Comparison of ENCODE assay signal across 5 cellular contexts in the genomic region with DNA sequence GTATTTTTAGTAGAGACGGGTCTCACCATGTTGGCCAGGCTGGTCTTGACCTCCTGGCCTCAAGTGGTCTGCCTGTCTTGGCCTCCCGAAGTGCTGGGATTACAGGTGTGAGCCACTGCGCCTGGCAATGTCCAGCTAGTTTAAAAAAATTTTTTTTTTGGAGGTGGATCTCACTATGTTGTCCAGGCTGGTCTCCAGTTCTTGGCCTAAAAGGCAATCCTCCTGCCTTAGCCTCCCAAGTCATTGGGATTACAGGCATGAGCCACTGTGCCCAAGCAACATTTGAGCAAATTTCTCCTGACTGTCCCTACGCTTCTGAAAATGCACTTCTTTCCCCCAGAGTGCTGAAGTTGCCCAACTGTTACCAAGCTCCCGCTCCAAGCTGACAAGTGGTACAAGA.
TF ChIP-seq lines count a peak whose summit lies in the region.

No MANE protein-coding gene starts in this region.

TF ChIP-seq in SK-N-SH, 30 proteins besides CTCF, POLR2A, EP300 and RAD21:
- TF ChIP-seq CHD2 (IDR thresholded peaks at IDR 0.05; ENCODE audit: low read length, partially characterized antibody): no peak
- TF ChIP-seq SMC3 (IDR thresholded peaks at IDR 0.05; ENCODE audit: low read depth, low read length): no peak
- no peak for TF ChIP-seq ELF1 (IDR thresholded peaks at IDR 0.05)
- TF ChIP-seq GATA2 (CRISPR knock-in tag; IDR thresholded peaks at IDR 0.05): no peak
- no peak for TF ChIP-seq TEAD4 (IDR thresholded peaks at IDR 0.05; ENCODE audit: borderline replicate concordance, insufficient read depth)
- no peak for TF ChIP-seq MXI1 (IDR thresholded peaks at IDR 0.05; ENCODE audit: low read depth, low read length)

TF ChIP-seq in SK-N-SH treated with all-trans-retinoic acid at 6 μM for 48 hours, 23 proteins besides CTCF, POLR2A, EP300 and RAD21:
- no peak for TF ChIP-seq ESRRG (CRISPR knock-in tag; IDR thresholded peaks at IDR 0.05)
- no peak for TF ChIP-seq ARNTL (CRISPR knock-in tag; IDR thresholded peaks at IDR 0.05; ENCODE audit: borderline replicate concordance, low read depth)
- TF ChIP-seq RARB (CRISPR knock-in tag; IDR thresholded peaks at IDR 0.05): no peak

TF ChIP-seq in HEK293, 187 proteins besides CTCF, POLR2A, EP300 and RAD21:
- no peak for TF ChIP-seq ZNF837 (tag by site-specific recombination; IDR thresholded peaks at IDR 0.05)
- TF ChIP-seq ZNF121 (tag by site-specific recombination; IDR thresholded peaks at IDR 0.05): peak; percentile 92

TF ChIP-seq in GM12878, 131 proteins besides CTCF, POLR2A, EP300 and RAD21:
- TF ChIP-seq ZNF622 (IDR thresholded peaks at IDR 0.05) (no peak), NRF1 (conservative IDR thresholded peaks at IDR 0.05; ENCODE audit: low read depth, low read length) (no peak), E4F1 (IDR thresholded peaks at IDR 0.05; ENCODE audit: borderline replicate concordance, partially characterized antibody) (no peak), SMAD1 (IDR thresholded peaks at IDR 0.05; ENCODE audit: low read depth, partially characterized antibody) (no peak), SUZ12 (IDR thresholded peaks at IDR 0.05; ENCODE audit: unreplicated experiment) (no peak), NKRF (conservative IDR thresholded peaks at IDR 0.05) (no peak), BACH1 (IDR thresholded peaks at IDR 0.05; ENCODE audit: borderline replicate concordance) (no peak), MTA3 (IDR thresholded peaks at IDR 0.05; ENCODE audit: borderline replicate concordance, low read length) (no peak), KAT2A (conservative IDR thresholded peaks at IDR 0.05; ENCODE audit: control insufficient read depth, low read depth, low read length) (no peak), ZNF24 (IDR thresholded peaks at IDR 0.05) (no peak), TCF3 (IDR thresholded peaks at IDR 0.05; ENCODE audit: borderline replicate concordance, insufficient read depth, low read depth, low read length) (no peak), BCL11A (IDR thresholded peaks at IDR 0.05; ENCODE audit: low read depth, low read length) (no peak), RCOR1 (conservative IDR thresholded peaks at IDR 0.05; ENCODE audit: low read depth, low read length) (no peak), IKZF1 (conservative IDR thresholded peaks at IDR 0.05) (no peak)
- TF ChIP-seq, protein P1, sequence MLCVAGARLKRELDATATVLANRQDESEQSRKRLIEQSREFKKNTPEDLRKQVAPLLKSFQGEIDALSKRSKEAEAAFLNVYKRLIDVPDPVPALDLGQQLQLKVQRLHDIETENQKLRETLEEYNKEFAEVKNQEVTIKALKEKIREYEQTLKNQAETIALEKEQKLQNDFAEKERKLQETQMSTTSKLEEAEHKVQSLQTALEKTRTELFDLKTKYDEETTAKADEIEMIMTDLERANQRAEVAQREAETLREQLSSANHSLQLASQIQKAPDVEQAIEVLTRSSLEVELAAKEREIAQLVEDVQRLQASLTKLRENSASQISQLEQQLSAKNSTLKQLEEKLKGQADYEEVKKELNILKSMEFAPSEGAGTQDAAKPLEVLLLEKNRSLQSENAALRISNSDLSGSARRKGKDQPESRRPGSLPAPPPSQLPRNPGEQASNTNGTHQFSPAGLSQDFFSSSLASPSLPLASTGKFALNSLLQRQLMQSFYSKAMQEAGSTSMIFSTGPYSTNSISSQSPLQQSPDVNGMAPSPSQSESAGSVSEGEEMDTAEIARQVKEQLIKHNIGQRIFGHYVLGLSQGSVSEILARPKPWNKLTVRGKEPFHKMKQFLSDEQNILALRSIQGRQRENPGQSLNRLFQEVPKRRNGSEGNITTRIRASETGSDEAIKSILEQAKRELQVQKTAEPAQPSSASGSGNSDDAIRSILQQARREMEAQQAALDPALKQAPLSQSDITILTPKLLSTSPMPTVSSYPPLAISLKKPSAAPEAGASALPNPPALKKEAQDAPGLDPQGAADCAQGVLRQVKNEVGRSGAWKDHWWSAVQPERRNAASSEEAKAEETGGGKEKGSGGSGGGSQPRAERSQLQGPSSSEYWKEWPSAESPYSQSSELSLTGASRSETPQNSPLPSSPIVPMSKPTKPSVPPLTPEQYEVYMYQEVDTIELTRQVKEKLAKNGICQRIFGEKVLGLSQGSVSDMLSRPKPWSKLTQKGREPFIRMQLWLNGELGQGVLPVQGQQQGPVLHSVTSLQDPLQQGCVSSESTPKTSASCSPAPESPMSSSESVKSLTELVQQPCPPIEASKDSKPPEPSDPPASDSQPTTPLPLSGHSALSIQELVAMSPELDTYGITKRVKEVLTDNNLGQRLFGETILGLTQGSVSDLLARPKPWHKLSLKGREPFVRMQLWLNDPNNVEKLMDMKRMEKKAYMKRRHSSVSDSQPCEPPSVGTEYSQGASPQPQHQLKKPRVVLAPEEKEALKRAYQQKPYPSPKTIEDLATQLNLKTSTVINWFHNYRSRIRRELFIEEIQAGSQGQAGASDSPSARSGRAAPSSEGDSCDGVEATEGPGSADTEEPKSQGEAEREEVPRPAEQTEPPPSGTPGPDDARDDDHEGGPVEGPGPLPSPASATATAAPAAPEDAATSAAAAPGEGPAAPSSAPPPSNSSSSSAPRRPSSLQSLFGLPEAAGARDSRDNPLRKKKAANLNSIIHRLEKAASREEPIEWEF (IDR thresholded peaks at IDR 0.05; ENCODE audit: insufficient replicate concordance, low read depth, low read length): no peak

TF ChIP-seq in HEK293T, 16 proteins besides CTCF, POLR2A, EP300 and RAD21:
- no peak for TF ChIP-seq ARNT (IDR thresholded peaks at IDR 0.05)
- no peak for TF ChIP-seq L3MBTL2 (conservative IDR thresholded peaks at IDR 0.05)
- TF ChIP-seq SUZ12 (IDR thresholded peaks at IDR 0.05): no peak
- no peak for TF ChIP-seq FOXM1 (IDR thresholded peaks at IDR 0.05; ENCODE audit: borderline replicate concordance)
- TF ChIP-seq HDGF (IDR thresholded peaks at IDR 0.05; ENCODE audit: borderline replicate concordance): no peak
- TF ChIP-seq, protein P2, sequence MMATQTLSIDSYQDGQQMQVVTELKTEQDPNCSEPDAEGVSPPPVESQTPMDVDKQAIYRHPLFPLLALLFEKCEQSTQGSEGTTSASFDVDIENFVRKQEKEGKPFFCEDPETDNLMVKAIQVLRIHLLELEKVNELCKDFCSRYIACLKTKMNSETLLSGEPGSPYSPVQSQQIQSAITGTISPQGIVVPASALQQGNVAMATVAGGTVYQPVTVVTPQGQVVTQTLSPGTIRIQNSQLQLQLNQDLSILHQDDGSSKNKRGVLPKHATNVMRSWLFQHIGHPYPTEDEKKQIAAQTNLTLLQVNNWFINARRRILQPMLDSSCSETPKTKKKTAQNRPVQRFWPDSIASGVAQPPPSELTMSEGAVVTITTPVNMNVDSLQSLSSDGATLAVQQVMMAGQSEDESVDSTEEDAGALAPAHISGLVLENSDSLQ (IDR thresholded peaks at IDR 0.05): no peak
- TF ChIP-seq FOXA1 (IDR thresholded peaks at IDR 0.05): no peak
- no peak for TF ChIP-seq ZNF384 (IDR thresholded peaks at IDR 0.05)
- TF ChIP-seq SP1 (IDR thresholded peaks at IDR 0.05): no peak
- no peak for TF ChIP-seq ELF4 (IDR thresholded peaks at IDR 0.05)
- no peak for TF ChIP-seq BHLHE40 (IDR thresholded peaks at IDR 0.05; ENCODE audit: borderline replicate concordance)
- TF ChIP-seq NFRKB (IDR thresholded peaks at IDR 0.05): no peak
- no peak for TF ChIP-seq CTBP1 (IDR thresholded peaks at IDR 0.05; ENCODE audit: borderline replicate concordance)
TF ChIP-seq in HEK293T: peak in this region for 0.
